Comparison of ENCODE assay signal across 8 cellular contexts in the genomic region with DNA sequence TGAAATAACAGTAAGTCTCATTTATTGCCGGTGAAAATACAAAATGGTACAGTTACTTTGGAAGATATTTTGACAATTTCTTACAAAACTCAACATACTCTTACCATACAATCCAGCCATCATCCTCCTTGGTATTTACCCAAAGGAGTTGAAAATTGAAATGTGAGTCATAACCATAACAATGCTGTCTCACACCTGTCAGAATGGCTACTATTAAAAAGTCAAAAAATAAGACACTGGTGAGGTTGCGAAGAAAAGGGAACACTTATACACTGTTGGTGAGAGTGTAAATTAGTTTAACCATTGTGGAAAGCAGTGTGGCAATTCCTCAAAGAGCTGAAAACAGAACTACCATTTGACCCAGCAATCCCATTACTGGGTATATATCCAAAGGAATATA. TPM values are rescaled to one million over a fixed set of nuclear protein-coding genes. Genes with fewer than 3 reads are reported as not detected.
"Had no signal": no experiment of that assay in that cellular context is flagged by ENCODE, and none has a peak within 500 bp of the region (broad histone marks: within the 10 kb centered on the region; RNA-seq: fewer than 3 reads in every experiment).

No MANE protein-coding gene starts in this region.

RNA-seq across cellular contexts. Expression of gene BTLA, which starts 37.5 kb away (rescaled TPM):
- total RNA-seq: body of pancreas, cardiac muscle cell, gastrocnemius medialis, left ventricle myocardium inferior, myocyte, neural crest cell, WTC11 had no signal
- polyA plus RNA-seq: cardiac muscle cell, pancreas had no signal
